8 cellular contexts compared by ENCODE assay signal in genomic region chr6:33248643-33248931, GRCh38. TPM values are rescaled to one million over a fixed set of nuclear protein-coding genes. Genes with fewer than 3 reads are reported as not detected.
DNase-seq lines count a peak whose midpoint lies in the region; ATAC-seq, FAIRE-seq and TF ChIP-seq lines count a peak whose summit lies in the region.

No MANE protein-coding gene starts in this region.

- H3K36me3 Mint-ChIP-seq in HFFc6 (ENCODE audit: low read depth), result peaks cover 20% of the 10 kb centered on the region

- peak overlapping the region; percentile 39 for H3K4me3 ChIP-seq in ectodermal cell (ENCODE audit: insufficient read depth, low read depth, low read length)
- H3K4me3 ChIP-seq in mucosa of stomach (ENCODE audit: low read length), result peak overlapping the region; percentile 56

- DNase-seq in GF-D8 (lab: John Stamatoyannopoulos, UW) (peak; percentile 37), HFFc6 (peak; percentile 46), RPMI7951 (ENCODE audit: low read depth) (peak; percentile 57), D721Med (ENCODE audit: insufficient read length, low spot score) (no peak)

- H3K36me3 ChIP-seq in ectodermal cell (ENCODE audit: control insufficient read depth, insufficient read depth, low read length) (no peaks in the 10 kb centered on the region), mucosa of stomach (ENCODE audit: control insufficient read depth, insufficient read depth, low read length) (no peaks in the 10 kb centered on the region)

- peak overlapping the region; percentile 99 for H3K27ac Mint-ChIP-seq in HFFc6

- H3K4me1 ChIP-seq in ectodermal cell (ENCODE audit: control insufficient read depth, insufficient read depth, low read length) (peaks cover 8% of the 10 kb centered on the region), mucosa of stomach (ENCODE audit: control insufficient read depth, insufficient read depth, low read length) (peaks cover 25% of the 10 kb centered on the region)

- peaks cover 29% of the 10 kb centered on the region for H3K27me3 ChIP-seq in ectodermal cell (ENCODE audit: control insufficient read depth, insufficient read depth, low read length, poor library complexity, severe bottlenecking)
- H3K27me3 ChIP-seq in mucosa of stomach (ENCODE audit: control insufficient read depth, insufficient read depth, low read length), result no peaks in the 10 kb centered on the region

- H3K4me3 Mint-ChIP-seq in HFFc6, result peak overlapping the region; percentile 89

- WGBS in ectodermal cell, 2 experiments, result 8 to 9% methylated on average over 18 of the region's 18 CpGs

- H3K27me3 Mint-ChIP-seq in HFFc6 (ENCODE audit: insufficient read depth), result peaks cover 6% of the 10 kb centered on the region

- peaks cover 62% of the 10 kb centered on the region for H3K4me1 Mint-ChIP-seq in HFFc6 (ENCODE audit: low read depth)

- H3K27ac ChIP-seq in ectodermal cell (ENCODE audit: insufficient read depth, low read depth, low read length, poor library complexity, severe bottlenecking), result peak overlapping the region; percentile 66

- H3K9me3 Mint-ChIP-seq in HFFc6, result no peaks in the 10 kb centered on the region

- FAIRE-seq in D721Med (lab: Jason Lieb, UNC), result no peak

- TF ChIP-seq CTCF in HFFc6 (IDR thresholded peaks at IDR 0.05) (no peak; the same call in none of the 2 replicates), D721Med (IDR thresholded peaks at IDR 0.05; ENCODE audit: insufficient read depth, missing control alignments) (no peak)

- no peaks in the 10 kb centered on the region for H3K9me3 ChIP-seq in ectodermal cell (ENCODE audit: control insufficient read depth, low read length)
- H3K9me3 ChIP-seq in mucosa of stomach (ENCODE audit: control insufficient read depth, low read length), result no peaks in the 10 kb centered on the region

- ATAC-seq in GM18519 (IDR thresholded peaks at IDR 0.05; ENCODE audit: low FRiP score, unreplicated experiment) (no peak), GM19023 (IDR thresholded peaks at IDR 0.05; ENCODE audit: unreplicated experiment) (no peak)

- peak overlapping the region; percentile 50 for H3K9ac ChIP-seq in mucosa of stomach (ENCODE audit: low read length)

RNA-seq across cellular contexts. Expression of gene VPS52, which starts 23.1 kb away (rescaled TPM):
- 10 to 100 TPM; 35.7 to 51.4 (median 44.4) TPM for total RNA-seq in HFFc6 (2021; fragmentation: NEBNext Ultra II Directional; extraction: Animal tissue kit (Norgen Biotek cat#: 25700))
- 30.7 and 43.1 TPM in 2 replicates for total RNA-seq in RPMI7951 (2014; rRNA removed; shearing (Covaris generic))
- polyA plus RNA-seq in ectodermal cell (2013, experiment 1 of 4), result 58.2 TPM
- 59.1 TPM for polyA plus RNA-seq in ectodermal cell (2013, experiment 2 of 4)
- 54.7 TPM for polyA plus RNA-seq in ectodermal cell (2013, experiment 3 of 4)
- 69.5 TPM for polyA plus RNA-seq in ectodermal cell (2013, experiment 4 of 4)

RNA-seq across cellular contexts. Expression of gene RPS18, which starts 23.3 kb away (rescaled TPM):
- total RNA-seq in HFFc6 (2021; fragmentation: NEBNext Ultra II Directional; extraction: Animal tissue kit (Norgen Biotek cat#: 25700)), result 1,000 to 10,000 TPM; 1,449 to 2,347 (median 1,965) TPM
- total RNA-seq in RPMI7951 (2014; rRNA removed; shearing (Covaris generic)), result 3,254 and 3,442 TPM in 2 replicates
- 3,794 TPM for polyA plus RNA-seq in ectodermal cell (2013, experiment 1 of 4)
- 3,592 TPM for polyA plus RNA-seq in ectodermal cell (2013, experiment 2 of 4)
- 3,922 TPM for polyA plus RNA-seq in ectodermal cell (2013, experiment 3 of 4)
- 4,303 TPM for polyA plus RNA-seq in ectodermal cell (2013, experiment 4 of 4)

RNA-seq across cellular contexts. Expression of gene B3GALT4, which starts 28.3 kb away (rescaled TPM):
- 1 to 10 TPM in 5 of 6 experiments, under 1 TPM in 1; 0.66 to 3.0 (median 2.7) TPM for total RNA-seq in HFFc6 (2021; fragmentation: NEBNext Ultra II Directional; extraction: Animal tissue kit (Norgen Biotek cat#: 25700))
- total RNA-seq in RPMI7951 (2014; rRNA removed; shearing (Covaris generic)), result 2.0 TPM in 2 replicates
- polyA plus RNA-seq in ectodermal cell (2013, experiment 1 of 4), result 1.3 TPM
- 2.3 TPM for polyA plus RNA-seq in ectodermal cell (2013, experiment 2 of 4)
- polyA plus RNA-seq in ectodermal cell (2013, experiment 3 of 4), result 1.7 TPM
- polyA plus RNA-seq in ectodermal cell (2013, experiment 4 of 4), result 2.5 TPM

RNA-seq across cellular contexts. Expression of gene RING1, which starts 40.3 kb away (rescaled TPM):
- total RNA-seq in HFFc6 (2021; fragmentation: NEBNext Ultra II Directional; extraction: Animal tissue kit (Norgen Biotek cat#: 25700)), result 10 to 100 TPM; 43.4 to 55.1 (median 52.1) TPM
- total RNA-seq in RPMI7951 (2014; rRNA removed; shearing (Covaris generic)), result 26.6 and 30.0 TPM in 2 replicates
- polyA plus RNA-seq in ectodermal cell (2013, experiment 1 of 4), result 61.0 TPM
- polyA plus RNA-seq in ectodermal cell (2013, experiment 2 of 4), result 72.1 TPM
- 62.1 TPM for polyA plus RNA-seq in ectodermal cell (2013, experiment 3 of 4)
- polyA plus RNA-seq in ectodermal cell (2013, experiment 4 of 4), result 67.9 TPM

RNA-seq across cellular contexts. Expression of gene WDR46, which starts 40.5 kb away (rescaled TPM):
- total RNA-seq in HFFc6 (2021; fragmentation: NEBNext Ultra II Directional; extraction: Animal tissue kit (Norgen Biotek cat#: 25700)), result 10 to 100 TPM; 71.0 to 89.9 (median 74.6) TPM
- total RNA-seq in RPMI7951 (2014; rRNA removed; shearing (Covaris generic)), result 106 and 109 TPM in 2 replicates
- polyA plus RNA-seq in ectodermal cell (2013, experiment 1 of 4), result 60.2 TPM
- 61.4 TPM for polyA plus RNA-seq in ectodermal cell (2013, experiment 2 of 4)
- 40.2 TPM for polyA plus RNA-seq in ectodermal cell (2013, experiment 3 of 4)
- polyA plus RNA-seq in ectodermal cell (2013, experiment 4 of 4), result 50.6 TPM
